ENCODE assay signal across 16 cellular contexts in the genomic region with DNA sequence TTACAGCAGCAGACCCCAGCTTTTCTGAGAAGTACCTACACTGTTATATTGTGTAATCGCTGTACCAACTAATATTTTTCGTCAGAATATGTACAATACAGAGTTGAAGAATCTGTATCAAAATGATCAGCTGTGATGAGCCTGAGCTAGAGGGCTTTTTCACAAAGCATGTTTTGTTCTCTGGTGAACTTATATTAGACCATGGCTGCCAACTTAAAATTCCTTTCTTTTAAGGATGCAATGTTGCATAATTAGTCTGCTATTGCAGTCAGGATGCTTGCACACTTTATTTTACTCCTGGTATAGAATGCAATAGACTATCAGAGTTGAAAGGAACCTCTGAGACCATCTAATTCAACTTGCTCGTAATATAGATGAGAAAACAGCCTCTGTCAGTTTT.
"Had no signal": no experiment of that assay in that cellular context is flagged by ENCODE, and none has a peak within 500 bp of the region (broad histone marks: within the 10 kb centered on the region; RNA-seq: fewer than 3 reads in every experiment).

No MANE protein-coding gene starts in this region.

- H3K4me1 ChIP-seq: colonic mucosa had no signal

- H3K9me3 ChIP-seq: colonic mucosa, esophagus squamous epithelium, heart right ventricle, mucosa of descending colon, ovary, right atrium auricular region, tibial artery, upper lobe of right lung, vagina had no signal

- ATAC-seq: left lobe of liver; mucosa of descending colon; naive thymus-derived CD8-positive, alpha-beta T cell; stimulated activated memory B cell treated with anti-CD40 and anti-IgM and Interleukin-4, amounts not matched to agents 10 μg/mL and 1 μg/mL and 100 μg/mL, for 72 hours; upper lobe of right lung had no signal

- H3K27me3 ChIP-seq: colonic mucosa, esophagus squamous epithelium, heart right ventricle, ovary, right atrium auricular region, tibial artery, upper lobe of right lung, vagina had no signal

- DNase-seq: colonic mucosa; dermis blood vessel endothelial cell; esophagus squamous epithelium; heart right ventricle; hypothalamus; islet precursor cell; mucosa of descending colon; naive thymus-derived CD8-positive, alpha-beta T cell; ovary; stimulated activated CD4-positive, alpha-beta T cell treated with anti-CD3 and anti-CD28 coated beads, Interleukin-4, amount 100 ng/mL, for 1 hour; tibial artery; upper lobe of right lung had no signal

- H3K27ac ChIP-seq: colonic mucosa, esophagus squamous epithelium, ovary, right atrium auricular region, tibial artery, upper lobe of right lung, vagina had no signal

- H3K4me3 ChIP-seq: colonic mucosa, esophagus squamous epithelium, heart right ventricle, mucosa of descending colon, ovary, right atrium auricular region, tibial artery, upper lobe of right lung, vagina had no signal

- H3K36me3 ChIP-seq: colonic mucosa, esophagus squamous epithelium, heart right ventricle, ovary, right atrium auricular region, tibial artery, upper lobe of right lung, vagina had no signal
